ENCODE assay signal across 1 cellular context in genomic region chr2:241724259-241724974, GRCh38.
TF ChIP-seq lines count a peak whose summit lies in the region.

No MANE protein-coding gene starts in this region.

TF ChIP-seq in GM23338, 12 proteins besides CTCF, POLR2A, EP300 and RAD21 (continued from another document):
- TF ChIP-seq ZNF114 (CRISPR knock-in tag; IDR thresholded peaks at IDR 0.05) (no peak), EZH2 (IDR thresholded peaks at IDR 0.05; ENCODE audit: low read depth, unreplicated experiment) (no peak), JUNB (IDR thresholded peaks at IDR 0.05; ENCODE audit: unreplicated experiment) (no peak), REST (IDR thresholded peaks at IDR 0.05; ENCODE audit: unreplicated experiment) (no peak), ZNF462 (CRISPR knock-in tag; IDR thresholded peaks at IDR 0.05) (no peak), POLR2AphosphoS5 (IDR thresholded peaks at IDR 0.05; ENCODE audit: low read depth) (no peak)
